In genomic region chr22:29883831-29884139, GRCh38 we compare ENCODE assay signal across 1 cellular context.
TF ChIP-seq lines count a peak whose summit lies in the region.

No MANE protein-coding gene starts in this region.

TF ChIP-seq in SK-N-SH treated with all-trans-retinoic acid at 6 μM for 48 hours, 23 proteins besides CTCF, POLR2A, EP300 and RAD21 (continued from another document):
- no peak for TF ChIP-seq POU6F1 (CRISPR knock-in tag; IDR thresholded peaks at IDR 0.05; ENCODE audit: borderline replicate concordance, low read depth)
